Comparison of ENCODE assay signal across 9 cellular contexts in genomic region chr19:49210108-49210900, GRCh38. TPM values are rescaled to one million over a fixed set of nuclear protein-coding genes. Genes with fewer than 3 reads are reported as not detected.
DNase-seq lines count a peak whose midpoint lies in the region; ATAC-seq and FAIRE-seq lines count a peak whose summit lies in the region.
"Had no signal": no experiment of that assay in that cellular context is flagged by ENCODE, and none has a peak within 500 bp of the region (broad histone marks: within the 10 kb centered on the region; RNA-seq: fewer than 3 reads in every experiment).

No MANE protein-coding gene starts in this region.

- no peaks in the 10 kb centered on the region for H3K4me1 ChIP-seq in right cardiac atrium (ENCODE audit: control insufficient read depth, insufficient read depth, low read length)

- peak; percentile 59 to 70 for ATAC-seq in right cardiac atrium
- no peak for ATAC-seq in HG02973 (IDR thresholded peaks at IDR 0.05; ENCODE audit: unreplicated experiment)
- ATAC-seq in HG02970 (IDR thresholded peaks at IDR 0.05; ENCODE audit: low FRiP score, unreplicated experiment): no peak

- peak overlapping the region; percentile 36 for H3K27ac ChIP-seq in right cardiac atrium (ENCODE audit: low read length)

- DNase-seq in HTR-8/SVneo (ENCODE audit: insufficient read length, low spot score): no peak
- peak; percentile 80 for DNase-seq in activated CD8-positive, alpha-beta memory T cell treated with anti-CD3 and anti-CD28 coated beads, Interleukin-2, amount 50 U/mL, for 48 hours
- peak in 2 of 3 donors; percentile 65 to 68 for DNase-seq in right cardiac atrium
- DNase-seq in stimulated activated CD4-positive, alpha-beta T cell treated with anti-CD3 and anti-CD28 coated beads, Interleukin-12 subunit alpha, Interleukin-12 subunit beta, amount 100 ng/mL, for 4 hours: peak; percentile 27
- DNase-seq in AG08396 (ENCODE audit: low spot score): no peak
- no peak for DNase-seq in NCI-H1436 (lab: John Stamatoyannopoulos, UW)

- no peaks in the 10 kb centered on the region for H3K27me3 ChIP-seq in right cardiac atrium (ENCODE audit: control insufficient read depth, insufficient read depth)

- H3K4me3 ChIP-seq in right cardiac atrium (ENCODE audit: low read length): no peak overlapping the region

- 59% methylated on average over 50 of the region's 50 CpGs for whole genome bisulfite sequencing in right cardiac atrium

- peak; percentile 48 for FAIRE-seq in HTR-8/SVneo (lab: Jason Lieb, UNC)

- no peaks in the 10 kb centered on the region for H3K9me3 ChIP-seq in right cardiac atrium (ENCODE audit: control insufficient read depth, low read length)

- intact Hi-C loops in right cardiac atrium (cut with DNase I): loop anchor here in 1 of 4 donors (5.0 kb wide), 1 partner anchor 118 kb away; no protein-coding TSS in a partner anchor

RNA-seq across cellular contexts. Expression of gene TRPM4, which starts 52.7 kb away (rescaled TPM):
- total RNA-seq in right cardiac atrium: 10 to 100 TPM; 28.3 to 36.4 (median 33.6) TPM
- 32.5 TPM for polyA plus RNA-seq in right cardiac atrium

RNA-seq across cellular contexts. Expression of gene HRC, which starts 55.1 kb away (rescaled TPM):
- total RNA-seq in right cardiac atrium: 100 to 1,000 TPM; 505 to 682 (median 577) TPM
- polyA plus RNA-seq in right cardiac atrium: 712 TPM
- total RNA-seq: T-cell had no signal

Comparison
In these comparisons a context has a peak if more than half of its experiments do, and no peak if none do; other contexts are left out.
1. DNase-seq: peak in activated CD8-positive, alpha-beta memory T cell treated with anti-CD3 and anti-CD28 coated beads, Interleukin-2, amount 50 U/mL, for 48 hours (single experiment), right cardiac atrium (2 of 3) and stimulated activated CD4-positive, alpha-beta T cell treated with anti-CD3 and anti-CD28 coated beads, Interleukin-12 subunit alpha, Interleukin-12 subunit beta, amount 100 ng/mL, for 4 hours (single experiment); none in HTR-8/SVneo (single experiment), AG08396 (single experiment) and NCI-H1436 (single experiment).
2. ATAC-seq: peak in right cardiac atrium (2 of 2); none in HG02973 (single experiment) and HG02970 (single experiment).